In the genomic region with DNA sequence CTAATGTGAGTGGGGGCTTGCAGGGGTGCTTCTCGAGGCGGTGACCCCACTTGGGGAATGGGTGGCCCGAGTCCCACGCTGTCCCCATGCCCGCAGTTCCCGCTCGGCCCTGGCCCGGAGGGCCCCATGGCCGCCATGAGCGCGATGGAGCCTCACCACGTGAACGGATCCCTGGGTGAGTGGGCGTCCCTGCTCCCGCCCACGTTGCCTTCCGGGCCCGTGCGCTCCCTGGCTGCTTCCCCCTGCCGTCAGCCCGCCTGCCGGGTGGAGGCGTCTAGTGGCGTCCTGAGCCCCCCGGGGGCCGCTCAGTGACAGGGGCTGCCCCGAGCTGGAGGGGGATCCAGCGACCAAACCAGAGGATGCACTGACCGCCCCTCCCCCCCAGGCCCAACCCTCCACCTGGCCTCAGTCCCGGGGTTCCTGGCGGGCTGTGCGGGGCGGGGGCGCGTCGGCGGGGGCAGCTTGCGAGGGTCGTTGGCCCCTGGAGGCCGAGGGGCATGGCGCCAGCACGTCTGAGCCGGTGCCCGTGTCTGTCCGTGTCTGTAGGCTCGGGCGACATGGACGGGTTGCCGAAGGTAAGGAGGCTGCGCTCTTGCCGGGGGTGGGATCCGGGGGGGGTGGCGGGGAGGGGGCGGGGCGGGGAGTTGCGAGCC, we compare ENCODE assay signal across 1 cellular context.
A peak's percentile ranks its signal among the peaks of the same experiment; 100 is the strongest.
TF ChIP-seq lines count a peak whose summit lies in the region.

No MANE protein-coding gene starts in this region.

TF ChIP-seq in K562, 482 proteins besides CTCF, POLR2A, EP300 and RAD21 (continued from another document and continues in another):
- TF ChIP-seq PATZ1 (CRISPR knock-in tag; IDR thresholded peaks at IDR 0.05; ENCODE audit: borderline replicate concordance) (no peak), CEBPG (CRISPR knock-in tag; IDR thresholded peaks at IDR 0.05) (no peak), CEBPG (tag; conservative IDR thresholded peaks at IDR 0.05 in 1 of 2, IDR thresholded peaks at IDR 0.05 in 1 of 2) (no peak), MAFK (IDR thresholded peaks at IDR 0.05; ENCODE audit: low read length) (no peak), ZSCAN32 (CRISPR knock-in tag; IDR thresholded peaks at IDR 0.05) (no peak), NFIC (IDR thresholded peaks at IDR 0.05) (peak; percentile 49), MECOM (CRISPR knock-in tag; IDR thresholded peaks at IDR 0.05) (no peak), E2F3 (CRISPR knock-in tag; IDR thresholded peaks at IDR 0.05) (no peak), DDX20 (tag; IDR thresholded peaks at IDR 0.05; ENCODE audit: low read depth) (no peak), ZNF184 (CRISPR knock-in tag; IDR thresholded peaks at IDR 0.05) (no peak), STAT5A (IDR thresholded peaks at IDR 0.05; ENCODE audit: borderline replicate concordance, low read length) (no peak; the same call in 1 of the 2 replicates), SMAD2 (IDR thresholded peaks at IDR 0.05; ENCODE audit: low read depth, low read length) (no peak), POLR3G (IDR thresholded peaks at IDR 0.05; ENCODE audit: extremely low read depth, insufficient read length, insufficient replicate concordance) (no peak), CBX2 (IDR thresholded peaks at IDR 0.05; ENCODE audit: insufficient read depth, low read length, poor library complexity, severe bottlenecking) (no peak), HMGN3 (IDR thresholded peaks at IDR 0.05; ENCODE audit: borderline replicate concordance, extremely low read depth, insufficient read length, low read depth, low read length) (peak; percentile 45), PHTF2 (CRISPR knock-in tag; IDR thresholded peaks at IDR 0.05) (no peak), CBFA2T2 (conservative IDR thresholded peaks at IDR 0.05) (0 out of 2 replicates have a peak, but pooled peaks have one; percentile 10), CBX1 (IDR thresholded peaks at IDR 0.05; ENCODE audit: low read depth) (peak; percentile 59; the same call in 1 of the 2 replicates), ELF4 (CRISPR knock-in tag; IDR thresholded peaks at IDR 0.05) (no peak), CBFA2T3 (IDR thresholded peaks at IDR 0.05) (0 out of 2 replicates have a peak, but pooled peaks have one; percentile 7), EWSR1 (IDR thresholded peaks at IDR 0.05; ENCODE audit: borderline replicate concordance, low read depth, partially characterized antibody) (no peak), BDP1 (IDR thresholded peaks at IDR 0.05; ENCODE audit: insufficient read depth, insufficient read length) (no peak), GTF2B (IDR thresholded peaks at IDR 0.05; ENCODE audit: extremely low read depth, insufficient read length) (no peak), NR2F6 (CRISPR knock-in tag; IDR thresholded peaks at IDR 0.05) (no peak), CCAR2 (IDR thresholded peaks at IDR 0.05; ENCODE audit: low read depth, low read length) (no peak), ETV1 (tag; conservative IDR thresholded peaks at IDR 0.05; ENCODE audit: low read depth) (peak; percentile 78), TEAD2 (tag; IDR thresholded peaks at IDR 0.05) (no peak), ZNF609 (CRISPR knock-in tag; IDR thresholded peaks at IDR 0.05; ENCODE audit: borderline replicate concordance) (no peak), SMARCC2 (IDR thresholded peaks at IDR 0.05; ENCODE audit: low read depth) (no peak), TAF1 (IDR thresholded peaks at IDR 0.05; ENCODE audit: control insufficient read depth, extremely low read depth, insufficient read depth, low read length, severe bottlenecking) (peak; percentile 31), HDAC6 (IDR thresholded peaks at IDR 0.05; ENCODE audit: low read depth, low read length) (no peak), FOXP1 (CRISPR knock-in tag; IDR thresholded peaks at IDR 0.05) (no peak), ATF1 (CRISPR knock-in tag; IDR thresholded peaks at IDR 0.05) (no peak), ATF1 (tag; IDR thresholded peaks at IDR 0.05) (0 out of 2 replicates have a peak, but pooled peaks have one; percentile 39), NUFIP1 (IDR thresholded peaks at IDR 0.05; ENCODE audit: partially characterized antibody) (no peak), TRIM28 (IDR thresholded peaks at IDR 0.05) (no peak), ZBTB17 (CRISPR knock-in tag; IDR thresholded peaks at IDR 0.05) (no peak; the same call in 1 of the 2 replicates), LEF1 (IDR thresholded peaks at IDR 0.05) (no peak), TCF7L2 (IDR thresholded peaks at IDR 0.05; ENCODE audit: low read depth, low read length) (no peak), CUX1 (CRISPR knock-in tag; IDR thresholded peaks at IDR 0.05) (no peak), ZNF77 (CRISPR knock-in tag; IDR thresholded peaks at IDR 0.05) (no peak), KLF13 (tag; IDR thresholded peaks at IDR 0.05; ENCODE audit: borderline replicate concordance, low read depth) (no peak), SMAD4 (CRISPR knock-in tag; conservative IDR thresholded peaks at IDR 0.05) (0 out of 2 replicates have a peak, but pooled peaks have one; percentile 59)
- TF ChIP-seq, protein P1, sequence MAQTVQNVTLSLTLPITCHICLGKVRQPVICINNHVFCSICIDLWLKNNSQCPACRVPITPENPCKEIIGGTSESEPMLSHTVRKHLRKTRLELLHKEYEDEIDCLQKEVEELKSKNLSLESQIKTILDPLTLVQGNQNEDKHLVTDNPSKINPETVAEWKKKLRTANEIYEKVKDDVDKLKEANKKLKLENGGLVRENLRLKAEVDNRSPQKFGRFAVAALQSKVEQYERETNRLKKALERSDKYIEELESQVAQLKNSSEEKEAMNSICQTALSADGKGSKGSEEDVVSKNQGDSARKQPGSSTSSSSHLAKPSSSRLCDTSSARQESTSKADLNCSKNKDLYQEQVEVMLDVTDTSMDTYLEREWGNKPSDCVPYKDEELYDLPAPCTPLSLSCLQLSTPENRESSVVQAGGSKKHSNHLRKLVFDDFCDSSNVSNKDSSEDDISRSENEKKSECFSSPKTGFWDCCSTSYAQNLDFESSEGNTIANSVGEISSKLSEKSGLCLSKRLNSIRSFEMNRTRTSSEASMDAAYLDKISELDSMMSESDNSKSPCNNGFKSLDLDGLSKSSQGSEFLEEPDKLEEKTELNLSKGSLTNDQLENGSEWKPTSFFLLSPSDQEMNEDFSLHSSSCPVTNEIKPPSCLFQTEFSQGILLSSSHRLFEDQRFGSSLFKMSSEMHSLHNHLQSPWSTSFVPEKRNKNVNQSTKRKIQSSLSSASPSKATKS (CRISPR knock-in tag; IDR thresholded peaks at IDR 0.05), result no peak
- TF ChIP-seq, protein P2, sequence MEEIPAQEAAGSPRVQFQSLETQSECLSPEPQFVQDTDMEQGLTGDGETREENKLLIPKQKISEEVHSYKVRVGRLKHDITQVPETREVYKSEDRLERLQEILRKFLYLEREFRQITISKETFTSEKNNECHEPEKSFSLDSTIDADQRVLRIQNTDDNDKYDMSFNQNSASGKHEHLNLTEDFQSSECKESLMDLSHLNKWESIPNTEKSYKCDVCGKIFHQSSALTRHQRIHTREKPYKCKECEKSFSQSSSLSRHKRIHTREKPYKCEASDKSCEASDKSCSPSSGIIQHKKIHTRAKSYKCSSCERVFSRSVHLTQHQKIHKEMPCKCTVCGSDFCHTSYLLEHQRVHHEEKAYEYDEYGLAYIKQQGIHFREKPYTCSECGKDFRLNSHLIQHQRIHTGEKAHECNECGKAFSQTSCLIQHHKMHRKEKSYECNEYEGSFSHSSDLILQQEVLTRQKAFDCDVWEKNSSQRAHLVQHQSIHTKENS (CRISPR knock-in tag; IDR thresholded peaks at IDR 0.05), result no peak
- TF ChIP-seq, protein P3, sequence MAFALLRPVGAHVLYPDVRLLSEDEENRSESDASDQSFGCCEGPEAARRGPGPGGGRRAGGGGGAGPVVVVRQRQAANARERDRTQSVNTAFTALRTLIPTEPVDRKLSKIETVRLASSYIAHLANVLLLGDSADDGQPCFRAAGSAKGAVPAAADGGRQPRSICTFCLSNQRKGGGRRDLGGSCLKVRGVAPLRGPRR (CRISPR knock-in tag; IDR thresholded peaks at IDR 0.05), result no peak
- TF ChIP-seq, protein P4, sequence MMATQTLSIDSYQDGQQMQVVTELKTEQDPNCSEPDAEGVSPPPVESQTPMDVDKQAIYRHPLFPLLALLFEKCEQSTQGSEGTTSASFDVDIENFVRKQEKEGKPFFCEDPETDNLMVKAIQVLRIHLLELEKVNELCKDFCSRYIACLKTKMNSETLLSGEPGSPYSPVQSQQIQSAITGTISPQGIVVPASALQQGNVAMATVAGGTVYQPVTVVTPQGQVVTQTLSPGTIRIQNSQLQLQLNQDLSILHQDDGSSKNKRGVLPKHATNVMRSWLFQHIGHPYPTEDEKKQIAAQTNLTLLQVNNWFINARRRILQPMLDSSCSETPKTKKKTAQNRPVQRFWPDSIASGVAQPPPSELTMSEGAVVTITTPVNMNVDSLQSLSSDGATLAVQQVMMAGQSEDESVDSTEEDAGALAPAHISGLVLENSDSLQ (IDR thresholded peaks at IDR 0.05), result no peak
